ENCODE assay signal across 33 cellular contexts in the genomic region with DNA sequence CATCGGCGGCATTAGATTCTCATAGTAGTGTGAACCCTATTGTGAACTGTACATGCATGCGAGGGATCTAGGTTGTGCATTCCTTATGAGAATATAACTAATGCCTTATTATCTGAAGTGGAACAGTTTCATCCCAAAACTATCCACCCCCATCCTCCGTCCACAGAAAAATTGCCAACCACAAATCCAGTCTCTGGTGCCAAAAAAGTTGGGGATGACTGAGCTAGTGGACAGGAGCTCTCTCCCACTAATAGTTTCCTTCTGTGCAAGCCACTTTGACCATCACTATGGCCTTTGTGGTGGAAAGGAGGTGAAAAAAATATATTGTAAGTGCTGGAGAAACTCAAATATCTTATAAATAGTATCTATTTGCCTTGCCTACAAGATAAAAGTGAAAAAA.
A peak's percentile ranks its signal among the peaks of the same experiment; 100 is the strongest.
DNase-seq lines count a peak whose midpoint lies in the region; FAIRE-seq and TF ChIP-seq lines count a peak whose summit lies in the region.
"Had no signal": no experiment of that assay in that cellular context is flagged by ENCODE, and none has a peak within 500 bp of the region (broad histone marks: within the 10 kb centered on the region; RNA-seq: fewer than 3 reads in every experiment).

No MANE protein-coding gene starts in this region.

- H3K4me2 ChIP-seq in astrocyte (ENCODE audit: low read length), result no peak overlapping the region
- H3K4me2 ChIP-seq: A549; BLaER1; BLaER1 treated with 17β-estradiol and CSF1 and Interleukin-3, amounts not matched to agents 10 nM and 100 nM had no signal

- H3K9ac ChIP-seq in astrocyte (ENCODE audit: low read length) (no peak overlapping the region), endodermal cell (ENCODE audit: extremely low read depth, low read length, poor library complexity, severe bottlenecking) (no peak overlapping the region)
- H3K9ac ChIP-seq: BLaER1; BLaER1 treated with 17β-estradiol and CSF1 and Interleukin-3, amounts not matched to agents 10 nM and 100 nM had no signal

- no peaks in the 10 kb centered on the region for H3K36me3 Mint-ChIP-seq in astrocyte (ENCODE audit: low read depth, unreplicated experiment)
- H3K36me3 Mint-ChIP-seq in endodermal cell (ENCODE audit: low read depth), result peaks cover 14% of the 10 kb centered on the region
- H3K36me3 Mint-ChIP-seq: CD14-positive monocyte; CD4-positive, alpha-beta memory T cell; CD4-positive, CD25-positive, alpha-beta regulatory T cell; CD8-positive, alpha-beta memory T cell; CD8-positive, alpha-beta T cell had no signal

- H2AFZ ChIP-seq in astrocyte (ENCODE audit: low read depth, low read length), result no peak overlapping the region

- H3K4me1 Mint-ChIP-seq in astrocyte (ENCODE audit: low read depth, unreplicated experiment), result no peaks in the 10 kb centered on the region
- no peaks in the 10 kb centered on the region for H3K4me1 Mint-ChIP-seq in endodermal cell
- H3K4me1 Mint-ChIP-seq: B cell; CD14-positive monocyte; CD4-positive, alpha-beta memory T cell; CD4-positive, CD25-positive, alpha-beta regulatory T cell; CD8-positive, alpha-beta memory T cell had no signal

- 92 to 100% methylated on average over 2 to 4 of the region's 4 CpGs for WGBS in endodermal cell (ENCODE audit: insufficient coverage in 1 of 2, insufficient read length in 1 of 2), 2 experiments

- no peaks in the 10 kb centered on the region for H3K27me3 ChIP-seq in astrocyte (ENCODE audit: insufficient read depth, low read length)
- H3K27me3 ChIP-seq in WERI-Rb-1 (ENCODE audit: insufficient read depth, low read depth, severe bottlenecking), result no peaks in the 10 kb centered on the region
- H3K27me3 ChIP-seq in endodermal cell (ENCODE audit: control insufficient read depth, insufficient read depth, low read length, poor library complexity, severe bottlenecking), result no peaks in the 10 kb centered on the region
- H3K27me3 ChIP-seq: BE2C; BLaER1; BLaER1 treated with 17β-estradiol and CSF1 and Interleukin-3, amounts not matched to agents 10 nM and 100 nM had no signal

- H3K27me3 Mint-ChIP-seq in astrocyte (ENCODE audit: low read depth, unreplicated experiment), result no peaks in the 10 kb centered on the region
- H3K27me3 Mint-ChIP-seq in endodermal cell (ENCODE audit: insufficient read depth), result no peaks in the 10 kb centered on the region
- H3K27me3 Mint-ChIP-seq: B cell had no signal

- H3K9me3 ChIP-seq in astrocyte (ENCODE audit: insufficient read depth, low read depth, low read length) (no peaks in the 10 kb centered on the region), WERI-Rb-1 (ENCODE audit: severe bottlenecking) (no peaks in the 10 kb centered on the region), endodermal cell (ENCODE audit: control insufficient read depth, low read length) (peaks cover 16% of the 10 kb centered on the region)
- H3K9me3 ChIP-seq: A549, BE2C, BLaER1, Caco-2 had no signal

- H3K4me1 ChIP-seq in astrocyte (ENCODE audit: insufficient read depth, low read length) (no peaks in the 10 kb centered on the region), endodermal cell (ENCODE audit: control insufficient read depth, insufficient read depth, low read length) (no peaks in the 10 kb centered on the region)
- H3K4me1 ChIP-seq: A549, BLaER1, Caco-2 had no signal

- no peaks in the 10 kb centered on the region for H3K79me2 ChIP-seq in astrocyte (ENCODE audit: insufficient read depth, low read length)

- H3K27ac ChIP-seq in astrocyte (ENCODE audit: low read depth, low read length) (no peak overlapping the region), WERI-Rb-1 (no peak overlapping the region), endodermal cell (ENCODE audit: low read depth, low read length) (no peak overlapping the region)
- H3K27ac ChIP-seq: 22Rv1; A549; BLaER1; BLaER1 treated with 17β-estradiol and CSF1 and Interleukin-3, amounts not matched to agents 10 nM and 100 nM; C4-2B had no signal

- no peaks in the 10 kb centered on the region for H3K36me3 ChIP-seq in astrocyte (ENCODE audit: insufficient read depth, low read length)
- H3K36me3 ChIP-seq in WERI-Rb-1, result no peaks in the 10 kb centered on the region
- H3K36me3 ChIP-seq in endodermal cell (ENCODE audit: control insufficient read depth, insufficient read depth, low read length), result no peaks in the 10 kb centered on the region
- H3K36me3 ChIP-seq: BE2C; BLaER1; BLaER1 treated with 17β-estradiol and CSF1 and Interleukin-3, amounts not matched to agents 10 nM and 100 nM had no signal

- no peak overlapping the region for H3K4me3 Mint-ChIP-seq in astrocyte (ENCODE audit: unreplicated experiment)
- no peak overlapping the region for H3K4me3 Mint-ChIP-seq in endodermal cell
- H3K4me3 Mint-ChIP-seq: B cell; CD14-positive monocyte; CD4-positive, alpha-beta memory T cell; CD4-positive, alpha-beta T cell; CD4-positive, CD25-positive, alpha-beta regulatory T cell; CD8-positive, alpha-beta memory T cell; CD8-positive, alpha-beta T cell had no signal

- FAIRE-seq in astrocyte (lab: Jason Lieb, UNC), result no peak
- FAIRE-seq: A204.1, A549, D721Med had no signal

- DNase-seq in AG20443 (ENCODE audit: low spot score) (peak; percentile 23), astrocyte (ENCODE audit: low read depth) (peak; percentile 78), WERI-Rb-1 (no peak), endodermal cell (no peak)
- DNase-seq: 8988T; ACHN; AML-193; BE2C; C1 segment of cervical spinal cord; Caco-2; Calu3; CD4-positive, alpha-beta memory T cell; CD4-positive, alpha-beta T cell; CD4-positive, CD25-positive, alpha-beta regulatory T cell; CD8-positive, alpha-beta memory T cell; CD8-positive, alpha-beta T cell; COR-L47; DMS 273 treated with DMSO at 0.1 percent for 48 hours; DMS153; DMS53; DMS79; DMS79 treated with DMSO at 0.1 percent for 48 hours; DND-41; EL had no signal

- TF ChIP-seq CTCF in astrocyte (IDR thresholded peaks at IDR 0.05; ENCODE audit: insufficient read depth, low read depth, low read length), result no peak
- no peak for TF ChIP-seq CTCF in WERI-Rb-1 (IDR thresholded peaks at IDR 0.05; ENCODE audit: low read depth, low read length)
- TF ChIP-seq CTCF in endodermal cell (conservative IDR thresholded peaks at IDR 0.05), result no peak

- H3K9me3 Mint-ChIP-seq in astrocyte (ENCODE audit: unreplicated experiment) (no peaks in the 10 kb centered on the region), endodermal cell (peaks cover 25% of the 10 kb centered on the region)
- H3K9me3 Mint-ChIP-seq: CD4-positive, alpha-beta T cell; CD8-positive, alpha-beta memory T cell; CD8-positive, alpha-beta T cell had no signal

- H4K20me1 ChIP-seq in astrocyte (ENCODE audit: insufficient read depth, low read length), result no peaks in the 10 kb centered on the region
- H4K20me1 ChIP-seq: BLaER1; BLaER1 treated with 17β-estradiol and CSF1 and Interleukin-3, amounts not matched to agents 10 nM and 100 nM had no signal

- H3K4me3 ChIP-seq in astrocyte (ENCODE audit: insufficient read depth, low read depth, low read length), result no peak overlapping the region
- H3K4me3 ChIP-seq in WERI-Rb-1 (ENCODE audit: low read depth, low read length), result no peak overlapping the region
- no peak overlapping the region for H3K4me3 ChIP-seq in endodermal cell (ENCODE audit: low read length)
- H3K4me3 ChIP-seq: A549; BLaER1; BLaER1 treated with 17β-estradiol and CSF1 and Interleukin-3, amounts not matched to agents 10 nM and 100 nM had no signal

- H3K27ac Mint-ChIP-seq in astrocyte (ENCODE audit: unreplicated experiment) (no peak overlapping the region), endodermal cell (no peak overlapping the region)
- H3K27ac Mint-ChIP-seq: B cell; CD14-positive monocyte; CD4-positive, alpha-beta memory T cell; CD4-positive, alpha-beta T cell; CD4-positive, CD25-positive, alpha-beta regulatory T cell; CD8-positive, alpha-beta memory T cell; CD8-positive, alpha-beta T cell had no signal

Comparison
In these comparisons a context has a peak if more than half of its experiments do, and no peak if none do; other contexts are left out.
1. DNase-seq: peak in AG20443 (single experiment) and astrocyte (single experiment); none in WERI-Rb-1 (single experiment) and endodermal cell (single experiment).